In the genomic region with DNA sequence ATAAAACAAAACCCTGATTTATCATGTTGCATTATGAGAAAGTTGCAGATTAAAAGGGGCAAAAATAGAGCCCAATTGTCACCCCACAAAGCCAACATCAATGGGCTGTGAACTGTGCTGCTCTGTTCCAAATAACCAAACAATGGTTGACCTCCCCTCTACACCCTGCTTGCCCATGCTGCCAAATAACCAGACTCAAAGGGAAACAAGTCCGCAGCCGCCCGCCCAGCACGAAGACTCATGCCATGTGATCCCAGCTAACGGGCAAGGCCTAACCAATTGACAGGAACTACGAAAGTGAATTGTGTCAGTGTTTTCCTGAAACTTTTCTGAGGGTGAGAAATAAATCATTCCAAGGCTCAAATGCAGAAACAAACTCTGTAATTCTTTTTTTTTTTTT, we compare ENCODE assay signal across 18 cellular contexts.
DNase-seq lines count a peak whose midpoint lies in the region; ATAC-seq, FAIRE-seq and TF ChIP-seq lines count a peak whose summit lies in the region.
"Had no signal": no experiment of that assay in that cellular context is flagged by ENCODE, and none has a peak within 500 bp of the region (broad histone marks: within the 10 kb centered on the region; RNA-seq: fewer than 3 reads in every experiment).

No MANE protein-coding gene starts in this region.

- H3K36me3 ChIP-seq in left ventricle myocardium inferior, result peaks cover 13% of the 10 kb centered on the region
- H3K36me3 ChIP-seq in endothelial cell of umbilical vein (ENCODE audit: control insufficient read depth in 2 of 2, extremely low read depth in 1 of 2, insufficient read depth in 2 of 2, low read length in 2 of 2), result no peaks in the 10 kb centered on the region
- H3K36me3 ChIP-seq in tibial nerve, result peaks cover 0 to 19% (median 0%) of the 10 kb centered on the region in 3 donors

- no peaks in the 10 kb centered on the region for H3K27me3 Mint-ChIP-seq in osteocyte (ENCODE audit: unreplicated experiment)

- DNase-seq in left cardiac atrium (peak; percentile 45), left ventricle myocardium inferior (no peak), endothelial cell of umbilical vein (ENCODE audit: low read depth, low spot score) (peak; percentile 72), osteocyte (ENCODE audit: extremely low spot score, unreplicated experiment) (peak; percentile 17), tibial nerve (ENCODE audit: low spot score in 2 of 2) (no peak), NCI-H2196 (lab: John Stamatoyannopoulos, UW; ENCODE audit: unreplicated experiment) (no peak), NCI-H526 treated with DMSO at 0.1 percent for 48 hours (lab: John Stamatoyannopoulos, UW) (no peak)
- DNase-seq: CD8-positive, alpha-beta T cell; DMS79 treated with DMSO at 0.1 percent for 48 hours; KBM-7; NCI-H1436; NCI-H2029 treated with DMSO at 0.1 percent for 48 hours; NCI-H510A treated with DMSO at 0.1 percent for 48 hours; Right ventricle myocardium superior had no signal

- dilution Hi-C loops in endothelial cell of umbilical vein (cut with MboI; ENCODE audit: extremely low pct_ligation_motif_present, low sequenced_read_pairs), result no loop called here

- H3K27ac Mint-ChIP-seq in osteocyte (ENCODE audit: unreplicated experiment), result no peak overlapping the region
- H3K27ac Mint-ChIP-seq: CD8-positive, alpha-beta T cell had no signal

- H3K27ac ChIP-seq in left ventricle myocardium inferior (replicated peaks) (no peak overlapping the region), endothelial cell of umbilical vein (ENCODE audit: insufficient read depth, low read depth, low read length) (no peak overlapping the region), tibial nerve (peak overlapping the region in 3 of 4 donors; percentile 59 to 89 (median 84))
- H3K27ac ChIP-seq: BLaER1 had no signal

- no peak for FAIRE-seq in endothelial cell of umbilical vein (lab: Jason Lieb, UNC)
- FAIRE-seq: G401.6, GM12878 had no signal

- peaks cover 22% of the 10 kb centered on the region for H3K36me3 Mint-ChIP-seq in osteocyte (ENCODE audit: unreplicated experiment)

- no peaks in the 10 kb centered on the region for H3K9me1 ChIP-seq in endothelial cell of umbilical vein (replicated peaks; ENCODE audit: control insufficient read depth, extremely low read depth, insufficient read depth, low read length)

- no peaks in the 10 kb centered on the region for H3K9me3 Mint-ChIP-seq in osteocyte (ENCODE audit: unreplicated experiment)
- H3K9me3 Mint-ChIP-seq: CD8-positive, alpha-beta T cell had no signal

- H3K27me3 ChIP-seq in left ventricle myocardium inferior (ENCODE audit: low read depth) (no peaks in the 10 kb centered on the region), endothelial cell of umbilical vein (ENCODE audit: control insufficient read depth in 2 of 2, insufficient read depth in 2 of 2, low read length in 2 of 2) (no peaks in the 10 kb centered on the region), tibial nerve (no peaks in the 10 kb centered on the region)
- H3K27me3 ChIP-seq: BLaER1 had no signal

- H3K9me3 ChIP-seq in left ventricle myocardium inferior (replicated peaks), result no peaks in the 10 kb centered on the region
- H3K9me3 ChIP-seq in endothelial cell of umbilical vein (replicated peaks; ENCODE audit: control insufficient read depth, insufficient read depth, low read length), result no peaks in the 10 kb centered on the region
- no peaks in the 10 kb centered on the region for H3K9me3 ChIP-seq in tibial nerve

- H3K4me1 ChIP-seq in left ventricle myocardium inferior (peaks cover 33% of the 10 kb centered on the region), endothelial cell of umbilical vein (ENCODE audit: control insufficient read depth, extremely low read depth, insufficient read depth, low read length) (peaks cover 10% of the 10 kb centered on the region), tibial nerve (peaks cover 0 to 55% (median 31%) of the 10 kb centered on the region in 4 donors)

- POLR2A ChIA-PET in endothelial cell of umbilical vein (lab: Charles Lee), result interaction anchor here (0.7 kb wide), 2 partner anchors 87 to 110 kb away, joined by 3 read pairs; no protein-coding TSS in a partner anchor

- intact Hi-C loops in left cardiac atrium (cut with DNase I) (no loop called here), left ventricle myocardium inferior (cut with micrococcal nuclease) (loop anchor here (5.0 kb wide), 1 partner anchor 223 kb away; no protein-coding TSS in a partner anchor), endothelial cell of umbilical vein (cut with micrococcal nuclease) (no loop called here)

- TF ChIP-seq POLR2A in endothelial cell of umbilical vein (IDR thresholded peaks at IDR 0.05; ENCODE audit: low read depth, low read length) (no peak), tibial nerve (IDR thresholded peaks at IDR 0.05) (no peak)

- BruUV-seq in endothelial cell of umbilical vein (replicated peaks; lab: Mats Ljungman, UMichigan), result no TSS peak

- H2AFZ ChIP-seq in endothelial cell of umbilical vein (ENCODE audit: low read depth, low read length), result no peak overlapping the region

- no peak overlapping the region for H3K4me2 ChIP-seq in endothelial cell of umbilical vein (ENCODE audit: insufficient read depth, low read length)
- H3K4me2 ChIP-seq: BLaER1 had no signal

- CTCF ChIA-PET in endothelial cell of umbilical vein (lab: Charles Lee), result interaction anchor here (1.1 to 1.6 kb wide), 2 partner anchors 11 to 116 kb away, joined by 3 read pairs; no protein-coding TSS in a partner anchor

- no peak overlapping the region for H3K9ac ChIP-seq in endothelial cell of umbilical vein (replicated peaks; ENCODE audit: extremely low read depth, insufficient read depth, low read length)
- H3K9ac ChIP-seq: BLaER1 had no signal

- no peak overlapping the region for H3K4me3 Mint-ChIP-seq in osteocyte (ENCODE audit: unreplicated experiment)
- H3K4me3 Mint-ChIP-seq: CD8-positive, alpha-beta T cell had no signal

- H3K4me1 Mint-ChIP-seq in osteocyte (ENCODE audit: unreplicated experiment), result peaks cover 38% of the 10 kb centered on the region

- TF ChIP-seq EP300 in tibial nerve (IDR thresholded peaks at IDR 0.05), result peak in 1 of 2 donors; percentile 63

- no peaks in the 10 kb centered on the region for H3K79me2 ChIP-seq in endothelial cell of umbilical vein (ENCODE audit: control insufficient read depth, insufficient read depth, low read length)

- TF ChIP-seq CTCF in left ventricle myocardium inferior (IDR thresholded peaks at IDR 0.05; ENCODE audit: borderline replicate concordance), result no peak
- no peak for TF ChIP-seq CTCF in endothelial cell of umbilical vein (IDR thresholded peaks at IDR 0.05; ENCODE audit: extremely low read depth in 1 of 2, insufficient read depth in 1 of 2, low read depth in 1 of 2, low read length in 2 of 2)
- no peak for TF ChIP-seq CTCF in osteocyte (IDR thresholded peaks at IDR 0.05)
- TF ChIP-seq CTCF in tibial nerve (IDR thresholded peaks at IDR 0.05), result no peak

- WGBS in tibial nerve, 2 donors, result 53 to 57% methylated on average over 6 of the region's 6 CpGs

- ATAC-seq in left cardiac atrium (no peak), HG03045 (IDR thresholded peaks at IDR 0.05; ENCODE audit: unreplicated experiment) (no peak)
- ATAC-seq: CD8-positive, alpha-beta T cell; GM12878 had no signal

- no peak overlapping the region for H3K4me3 ChIP-seq in left ventricle myocardium inferior
- no peak overlapping the region for H3K4me3 ChIP-seq in endothelial cell of umbilical vein (replicated peaks in 1 of 3; ENCODE audit: insufficient read depth in 1 of 3, low read depth in 1 of 3, low read length in 3 of 3)
- H3K4me3 ChIP-seq in tibial nerve, result no peak overlapping the region
- H3K4me3 ChIP-seq: BLaER1, GM12878 had no signal

- H4K20me1 ChIP-seq in endothelial cell of umbilical vein (replicated peaks; ENCODE audit: control insufficient read depth, extremely low read depth, insufficient read depth, low read length), result no peaks in the 10 kb centered on the region
- H4K20me1 ChIP-seq: BLaER1 had no signal

TF ChIP-seq in endothelial cell of umbilical vein, 7 proteins besides CTCF, POLR2A, EP300 and RAD21:
- TF ChIP-seq FOS (IDR thresholded peaks at IDR 0.05; ENCODE audit: borderline replicate concordance, insufficient read depth, low read length), result no peak
- TF ChIP-seq EZH2 (IDR thresholded peaks at IDR 0.05; ENCODE audit: borderline replicate concordance, low read depth, low read length, severe bottlenecking), result no peak
- TF ChIP-seq, protein P1, sequence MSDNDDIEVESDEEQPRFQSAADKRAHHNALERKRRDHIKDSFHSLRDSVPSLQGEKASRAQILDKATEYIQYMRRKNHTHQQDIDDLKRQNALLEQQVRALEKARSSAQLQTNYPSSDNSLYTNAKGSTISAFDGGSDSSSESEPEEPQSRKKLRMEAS (IDR thresholded peaks at IDR 0.05; ENCODE audit: insufficient read depth, insufficient read length), result no peak
- TF ChIP-seq JUN (IDR thresholded peaks at IDR 0.05; ENCODE audit: borderline replicate concordance, insufficient read depth, insufficient read length, low read depth), result no peak
- no peak for TF ChIP-seq GATA2 (IDR thresholded peaks at IDR 0.05; ENCODE audit: insufficient read depth, insufficient read length, low read depth, low read length)
- no peak for TF ChIP-seq POLR2AphosphoS5 (IDR thresholded peaks at IDR 0.05; ENCODE audit: insufficient read depth, low read depth, low read length)
- TF ChIP-seq MYC (IDR thresholded peaks at IDR 0.05; ENCODE audit: low read depth, low read length), result no peak

Comparison
In these comparisons a context has a peak if more than half of its experiments do, and no peak if none do; other contexts are left out.
1. DNase-seq: peak in left cardiac atrium (single experiment), endothelial cell of umbilical vein (single experiment) and osteocyte (single experiment); none in left ventricle myocardium inferior (single experiment), tibial nerve (0 of 2), NCI-H2196 (single experiment) and NCI-H526 treated with DMSO at 0.1 percent for 48 hours (single experiment).
2. H3K27ac ChIP-seq: peak in tibial nerve (3 of 4); none in left ventricle myocardium inferior (single experiment) and endothelial cell of umbilical vein (single experiment).